8 cellular contexts compared by ENCODE assay signal in genomic region chr2:39593439-39594393, GRCh38.
DNase-seq lines count a peak whose midpoint lies in the region; ATAC-seq, FAIRE-seq and TF ChIP-seq lines count a peak whose summit lies in the region.

No MANE protein-coding gene starts in this region.

- H3K27ac ChIP-seq in HepG2 (ENCODE audit: extremely low read length, insufficient read depth, low read length): no peak overlapping the region

- H3K36me3 ChIP-seq in Caco-2 (ENCODE audit: control insufficient read depth, insufficient read depth, low read length) (no peaks in the 10 kb centered on the region), HepG2 (replicated peaks in 1 of 2; ENCODE audit: control insufficient read depth in 1 of 2, insufficient read depth in 2 of 2, low read length in 2 of 2) (peaks cover 2 to 8% of the 10 kb centered on the region in 2 experiments; a peak in 3 of 5 replicates)

- no peaks in the 10 kb centered on the region for H3K36me3 Mint-ChIP-seq in Caco-2 (ENCODE audit: insufficient read depth, unreplicated experiment)
- H3K36me3 Mint-ChIP-seq in activated naive CD4-positive, alpha-beta T cell treated with anti-CD3 and anti-CD28 coated beads, Interleukin-2, amount 10 ng/mL, durations not matched to agents 7 days and 5 days: no peaks in the 10 kb centered on the region

- in situ Hi-C loops in HepG2 (cut with HindIII; ENCODE audit: extremely low pct_ligation_motif_present, low pct_unique_long_range_greater_than_20kb): no loop called here

- no peaks in the 10 kb centered on the region for H3K9me3 Mint-ChIP-seq in Caco-2 (ENCODE audit: unreplicated experiment)
- no peaks in the 10 kb centered on the region for H3K9me3 Mint-ChIP-seq in activated naive CD4-positive, alpha-beta T cell treated with anti-CD3 and anti-CD28 coated beads, Interleukin-2, amount 10 ng/mL, durations not matched to agents 7 days and 5 days

- DNase-seq in Caco-2: peak; percentile 53 to 65
- peak; percentile 78 for DNase-seq in HCEC 1CT
- peak; percentile 83 for DNase-seq in NCI-H69 (lab: John Stamatoyannopoulos, UW)
- peak; percentile 95 for DNase-seq in cerebellar cortex (ENCODE audit: low spot score)
- peak; percentile 56 for DNase-seq in HepG2 (ENCODE audit: low spot score)
- no peak for DNase-seq in activated naive CD4-positive, alpha-beta T cell treated with anti-CD3 and anti-CD28 coated beads, Interleukin-2, amount 10 ng/mL, durations not matched to agents 7 days and 5 days

- H3K4me3 ChIP-seq in Caco-2 (ENCODE audit: low read depth, low read length) (no peak overlapping the region), HepG2 (replicated peaks in 1 of 3; ENCODE audit: insufficient read depth in 1 of 3, low read depth in 2 of 3, low read length in 3 of 3) (no peak overlapping the region)

- ATAC-seq in HepG2: peak; percentile 90
- no peak for ATAC-seq in HG03025 (IDR thresholded peaks at IDR 0.05; ENCODE audit: low FRiP score, unreplicated experiment)
- no peak for ATAC-seq in GM21619 (IDR thresholded peaks at IDR 0.05; ENCODE audit: unreplicated experiment)

- H3K27me3 ChIP-seq in Caco-2 (replicated peaks; ENCODE audit: control insufficient read depth, insufficient read depth, low read length): no peaks in the 10 kb centered on the region
- no peaks in the 10 kb centered on the region for H3K27me3 ChIP-seq in HepG2 (ENCODE audit: control insufficient read depth in 1 of 2, insufficient read depth in 2 of 2, low read length in 2 of 2)

- WGBS in HepG2 (ENCODE audit: low lambda C conversion rate): 79% methylated on average over 9 of the region's 9 CpGs

- H2AFZ ChIP-seq in HepG2 (ENCODE audit: low read length): no peak overlapping the region

- no peak for TF ChIP-seq EP300 in HepG2 (IDR thresholded peaks at IDR 0.05; ENCODE audit: low read depth in 2 of 2, low read length in 2 of 2)
- TF ChIP-seq EP300 in HepG2 (CRISPR knock-in tag; IDR thresholded peaks at IDR 0.05; ENCODE audit: borderline replicate concordance): no peak

- no peak for TF ChIP-seq RAD21 in HepG2 (CRISPR knock-in tag; IDR thresholded peaks at IDR 0.05)

- no peak for TF ChIP-seq POLR2A in HepG2 (IDR thresholded peaks at IDR 0.05; ENCODE audit: insufficient read depth in 1 of 2, low read depth in 2 of 2, low read length in 2 of 2)

- peak; percentile 51 for FAIRE-seq in HepG2 (lab: Jason Lieb, UNC)

- POLR2A ChIA-PET in Caco-2 (lab: Charles Lee): no interaction called here
- POLR2A ChIA-PET in HepG2 (lab: Yijun Ruan, JAX): interaction anchor here (1.0 to 1.5 kb wide), 3 partner anchors 11 to 156 kb away, joined by 3 to 5 read pairs (median 3); partner anchors contain the start of gene MAP4K3

- H4K20me1 ChIP-seq in HepG2 (ENCODE audit: insufficient read depth, low read length): no peaks in the 10 kb centered on the region

- H3K4me3 Mint-ChIP-seq in Caco-2 (ENCODE audit: unreplicated experiment): no peak overlapping the region
- no peak overlapping the region for H3K4me3 Mint-ChIP-seq in activated naive CD4-positive, alpha-beta T cell treated with anti-CD3 and anti-CD28 coated beads, Interleukin-2, amount 10 ng/mL, durations not matched to agents 7 days and 5 days

- no peak overlapping the region for H3K27ac Mint-ChIP-seq in Caco-2 (ENCODE audit: unreplicated experiment)
- no peak overlapping the region for H3K27ac Mint-ChIP-seq in activated naive CD4-positive, alpha-beta T cell treated with anti-CD3 and anti-CD28 coated beads, Interleukin-2, amount 10 ng/mL, durations not matched to agents 7 days and 5 days

- H3K4me1 Mint-ChIP-seq in Caco-2 (ENCODE audit: low read depth, unreplicated experiment): no peaks in the 10 kb centered on the region
- H3K4me1 Mint-ChIP-seq in activated naive CD4-positive, alpha-beta T cell treated with anti-CD3 and anti-CD28 coated beads, Interleukin-2, amount 10 ng/mL, durations not matched to agents 7 days and 5 days: no peaks in the 10 kb centered on the region

- H3K9ac ChIP-seq in HepG2 (ENCODE audit: insufficient read depth, low read depth, low read length): no peak overlapping the region

- no peaks in the 10 kb centered on the region for H3K27me3 Mint-ChIP-seq in Caco-2 (ENCODE audit: insufficient read depth, unreplicated experiment)
- peaks cover 9% of the 10 kb centered on the region for H3K27me3 Mint-ChIP-seq in activated naive CD4-positive, alpha-beta T cell treated with anti-CD3 and anti-CD28 coated beads, Interleukin-2, amount 10 ng/mL, durations not matched to agents 7 days and 5 days

- no peak overlapping the region for H3K4me2 ChIP-seq in HepG2 (ENCODE audit: low read depth, low read length)

- H3K79me2 ChIP-seq in HepG2 (ENCODE audit: insufficient read depth, low read length): no peaks in the 10 kb centered on the region

- no TSS peak for BruUV-seq in Caco-2 (replicated peaks; lab: Mats Ljungman, UMichigan)
- no TSS peak for BruUV-seq in HepG2 (replicated peaks; lab: Mats Ljungman, UMichigan)

- peak; percentile 54 to 73 for TF ChIP-seq CTCF in Caco-2 (IDR thresholded peaks at IDR 0.05; ENCODE audit: insufficient read depth in 1 of 2, low read depth in 1 of 2, low read length in 1 of 2, severe bottlenecking in 1 of 2, unreplicated experiment in 1 of 2)
- peak; percentile 73 for TF ChIP-seq CTCF in HepG2 (CRISPR knock-in tag; IDR thresholded peaks at IDR 0.05)

- no peaks in the 10 kb centered on the region for H3K4me1 ChIP-seq in Caco-2
- H3K4me1 ChIP-seq in HepG2 (ENCODE audit: insufficient read depth, low read length): no peaks in the 10 kb centered on the region

- H3K9me3 ChIP-seq in Caco-2 (no peaks in the 10 kb centered on the region), HepG2 (ENCODE audit: low read length) (no peaks in the 10 kb centered on the region)

- CTCF ChIA-PET in Caco-2 (lab: Charles Lee) (interaction anchor here (0.5 to 1.9 kb wide), 9 partner anchors 103 to 469 kb away, joined by 3 to 13 read pairs (median 3); no protein-coding TSS in a partner anchor), HepG2 (lab: Yijun Ruan, JAX; ENCODE audit: low intra/inter-chr PET ratio, low total read pairs) (interaction anchor here (1.3 to 1.9 kb wide), 2 partner anchors 135 to 137 kb away, joined by 7 to 10 read pairs; no protein-coding TSS in a partner anchor)
- CTCF ChIA-PET in activated naive CD4-positive, alpha-beta T cell treated with anti-CD3 and anti-CD28 coated beads, Interleukin-2, amount 10 ng/mL, durations not matched to agents 7 days and 5 days (lab: Charles Lee): interaction anchor here (0.9 kb wide), 1 partner anchor 13 kb away, joined by 3 read pairs; no protein-coding TSS in a partner anchor

- intact Hi-C loops in Caco-2 (cut with micrococcal nuclease; ENCODE audit: unreplicated experiment) (loop anchor here (1.0 to 5.0 kb wide), 3 partner anchors 76 to 137 kb away; no protein-coding TSS in a partner anchor), HepG2 (cut with micrococcal nuclease; ENCODE audit: unreplicated experiment) (loop anchor here (1.0 kb wide), 2 partner anchors 77 to 137 kb away; no protein-coding TSS in a partner anchor)

TF ChIP-seq in HepG2, 621 proteins besides CTCF, POLR2A, EP300 and RAD21 (continues in another document):
- no peak for TF ChIP-seq ZNF180 (CRISPR knock-in tag; IDR thresholded peaks at IDR 0.05; ENCODE audit: borderline replicate concordance, low read depth)
- no peak for TF ChIP-seq ZBTB3 (CRISPR knock-in tag; IDR thresholded peaks at IDR 0.05; ENCODE audit: borderline replicate concordance, low read depth)
- TF ChIP-seq KLF15 (CRISPR knock-in tag; IDR thresholded peaks at IDR 0.05; ENCODE audit: borderline replicate concordance): no peak
- no peak for TF ChIP-seq KLF11 (CRISPR knock-in tag; IDR thresholded peaks at IDR 0.05)
- TF ChIP-seq ZNF205 (CRISPR knock-in tag; IDR thresholded peaks at IDR 0.05): 0 out of 2 replicates have a peak, but pooled peaks have one; percentile 47
- no peak for TF ChIP-seq ZBTB43 (CRISPR knock-in tag; conservative IDR thresholded peaks at IDR 0.05)
- no peak for TF ChIP-seq NFRKB (IDR thresholded peaks at IDR 0.05)
- no peak for TF ChIP-seq ZNF678 (CRISPR knock-in tag; IDR thresholded peaks at IDR 0.05)
- no peak for TF ChIP-seq TBP (CRISPR knock-in tag; IDR thresholded peaks at IDR 0.05)
- TF ChIP-seq ZBTB20 (CRISPR knock-in tag; IDR thresholded peaks at IDR 0.05; ENCODE audit: borderline replicate concordance, low read depth): no peak
- no peak for TF ChIP-seq USF2 (IDR thresholded peaks at IDR 0.05; ENCODE audit: low read depth, low read length)
- TF ChIP-seq USF2 (CRISPR knock-in tag; IDR thresholded peaks at IDR 0.05; ENCODE audit: borderline replicate concordance): no peak
- no peak for TF ChIP-seq HNF4G (IDR thresholded peaks at IDR 0.05; ENCODE audit: borderline replicate concordance, low read depth, low read length)
- no peak for TF ChIP-seq HNF4G (CRISPR knock-in tag; IDR thresholded peaks at IDR 0.05; ENCODE audit: borderline replicate concordance, low read depth)
- TF ChIP-seq SMC3 (IDR thresholded peaks at IDR 0.05; ENCODE audit: low read length): peak; percentile 76; the same call in 1 of the 2 replicates
- no peak for TF ChIP-seq ARID2 (CRISPR knock-in tag; IDR thresholded peaks at IDR 0.05; ENCODE audit: borderline replicate concordance)
- no peak for TF ChIP-seq KMT2A (CRISPR knock-in tag; IDR thresholded peaks at IDR 0.05)
